Comparison of ENCODE assay signal across 10 cellular contexts in the genomic region with DNA sequence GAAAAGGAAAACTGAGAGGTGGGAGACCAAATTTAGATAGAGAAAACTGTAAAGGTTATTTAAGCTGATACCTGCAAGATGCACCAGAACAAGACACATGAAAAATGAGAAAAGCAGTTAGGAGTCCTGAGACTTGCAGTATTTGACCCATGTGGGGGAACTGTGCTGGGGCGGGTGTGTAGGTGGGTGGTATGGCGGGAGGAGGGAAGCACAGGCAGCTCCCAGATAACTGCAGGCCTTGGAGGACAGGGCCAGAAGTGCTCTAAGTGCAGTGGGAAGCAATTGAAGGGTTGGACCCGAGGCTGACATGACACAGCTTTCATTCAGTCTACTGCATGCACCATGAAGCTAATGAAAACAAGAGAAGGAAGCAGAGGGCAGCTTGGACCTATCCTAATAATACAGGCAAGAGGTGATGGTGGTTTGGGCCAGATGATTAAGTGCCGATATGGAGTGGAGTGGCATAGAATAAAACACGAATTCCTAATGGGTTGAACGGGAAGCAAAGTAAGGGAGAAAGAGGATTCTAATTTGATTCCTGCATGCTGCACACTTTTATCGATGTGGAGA. TPM values are rescaled to one million over a fixed set of nuclear protein-coding genes. Genes with fewer than 3 reads are reported as not detected.
A peak's percentile ranks its signal among the peaks of the same experiment; 100 is the strongest.
DNase-seq lines count a peak whose midpoint lies in the region; ATAC-seq and TF ChIP-seq lines count a peak whose summit lies in the region.
"Had no signal": no experiment of that assay in that cellular context is flagged by ENCODE, and none has a peak within 500 bp of the region (broad histone marks: within the 10 kb centered on the region; RNA-seq: fewer than 3 reads in every experiment).

No MANE protein-coding gene starts in this region.

- no peak overlapping the region for H3K27ac Mint-ChIP-seq in activated CD8-positive, alpha-beta T cell treated with anti-CD3 and anti-CD28 coated beads for 36 hours
- no peak overlapping the region for H3K27ac Mint-ChIP-seq in activated CD8-positive, alpha-beta T cell treated with anti-CD3 and anti-CD28 coated beads, Interleukin-2, amount 10 ng/mL, durations not matched to agents 7 days and 5 days
- H3K27ac Mint-ChIP-seq in stimulated activated effector memory CD8-positive, alpha-beta T cell treated with anti-CD3 and anti-CD28 coated beads, Interleukin-12 subunit alpha, Interleukin-12 subunit beta, amount 100 ng/mL, for 72 hours = no peak overlapping the region

- H3K4me3 ChIP-seq in SK-N-MC (peak overlapping the region; percentile 84), iPS-18a (ENCODE audit: low read length) (peak overlapping the region; percentile 83)

- H3K36me3 ChIP-seq in SK-N-MC (ENCODE audit: insufficient read depth, low read length) (no peaks in the 10 kb centered on the region), iPS-18a (ENCODE audit: control insufficient read depth, low read depth, low read length) (no peaks in the 10 kb centered on the region)
- H3K36me3 ChIP-seq: tibial nerve had no signal

- peak overlapping the region; percentile 54 for H3K4me3 Mint-ChIP-seq in activated CD8-positive, alpha-beta T cell treated with anti-CD3 and anti-CD28 coated beads for 36 hours
- no peak overlapping the region for H3K4me3 Mint-ChIP-seq in activated CD8-positive, alpha-beta T cell treated with anti-CD3 and anti-CD28 coated beads, Interleukin-2, amount 10 ng/mL, durations not matched to agents 7 days and 5 days
- H3K4me3 Mint-ChIP-seq in stimulated activated effector memory CD8-positive, alpha-beta T cell treated with anti-CD3 and anti-CD28 coated beads, Interleukin-12 subunit alpha, Interleukin-12 subunit beta, amount 100 ng/mL, for 72 hours = peak overlapping the region; percentile 51

- CTCF ChIA-PET in activated CD8-positive, alpha-beta T cell treated with anti-CD3 and anti-CD28 coated beads for 36 hours (lab: Charles Lee) = interaction anchor here (1.5 kb wide), 3 partner anchors 9 to 266 kb away, joined by 4 to 7 read pairs (median 4); no protein-coding TSS in a partner anchor
- CTCF ChIA-PET in activated CD8-positive, alpha-beta T cell treated with anti-CD3 and anti-CD28 coated beads, Interleukin-2, amount 10 ng/mL, durations not matched to agents 7 days and 5 days (lab: Charles Lee) = interaction anchor here (0.8 to 2.4 kb wide), 7 partner anchors 10 to 48 kb away, joined by 3 to 7 read pairs (median 4); a partner anchor contains a TSS

- no peak for TF ChIP-seq CTCF in activated CD8-positive, alpha-beta T cell treated with anti-CD3 and anti-CD28 coated beads for 36 hours (IDR thresholded peaks at IDR 0.05)

- DNase-seq in activated CD8-positive, alpha-beta T cell treated with anti-CD3 and anti-CD28 coated beads for 36 hours = no peak
- no peak for DNase-seq in activated CD8-positive, alpha-beta T cell treated with anti-CD3 and anti-CD28 coated beads, Interleukin-2, amount 10 ng/mL, durations not matched to agents 7 days and 5 days
- DNase-seq in SK-N-MC (ENCODE audit: low read depth, low spot score) = no peak
- DNase-seq in stimulated activated effector memory CD8-positive, alpha-beta T cell treated with anti-CD3 and anti-CD28 coated beads, Interleukin-12 subunit alpha, Interleukin-12 subunit beta, amount 100 ng/mL, for 72 hours (ENCODE audit: low spot score in 2 of 2) = no peak
- no peak for DNase-seq in NK-92 (lab: John Stamatoyannopoulos, UW; ENCODE audit: unreplicated experiment)
- no peak for DNase-seq in midbrain (lab: John Stamatoyannopoulos, UW)
- DNase-seq in AML-193 (lab: John Stamatoyannopoulos, UW) = no peak

- H3K27me3 Mint-ChIP-seq in activated CD8-positive, alpha-beta T cell treated with anti-CD3 and anti-CD28 coated beads for 36 hours = peaks cover 13% of the 10 kb centered on the region
- H3K27me3 Mint-ChIP-seq in activated CD8-positive, alpha-beta T cell treated with anti-CD3 and anti-CD28 coated beads, Interleukin-2, amount 10 ng/mL, durations not matched to agents 7 days and 5 days (ENCODE audit: low read depth) = peaks cover 2% of the 10 kb centered on the region

- POLR2A ChIA-PET in activated CD8-positive, alpha-beta T cell treated with anti-CD3 and anti-CD28 coated beads for 36 hours (lab: Charles Lee) = no interaction called here
- POLR2A ChIA-PET in activated CD8-positive, alpha-beta T cell treated with anti-CD3 and anti-CD28 coated beads, Interleukin-2, amount 10 ng/mL, durations not matched to agents 7 days and 5 days (lab: Charles Lee) = no interaction called here

- no peak for ATAC-seq in activated CD8-positive, alpha-beta T cell treated with anti-CD3 and anti-CD28 coated beads for 36 hours
- ATAC-seq in activated CD8-positive, alpha-beta T cell treated with anti-CD3 and anti-CD28 coated beads, Interleukin-2, amount 10 ng/mL, durations not matched to agents 7 days and 5 days = no peak
- ATAC-seq in stimulated activated effector memory CD8-positive, alpha-beta T cell treated with anti-CD3 and anti-CD28 coated beads, Interleukin-12 subunit alpha, Interleukin-12 subunit beta, amount 100 ng/mL, for 72 hours = no peak

- peaks cover 3% of the 10 kb centered on the region for H3K4me1 ChIP-seq in iPS-18a (ENCODE audit: control insufficient read depth, low read depth, low read length)
- H3K4me1 ChIP-seq: tibial nerve had no signal

- H3K9me3 Mint-ChIP-seq in activated CD8-positive, alpha-beta T cell treated with anti-CD3 and anti-CD28 coated beads for 36 hours = no peaks in the 10 kb centered on the region
- H3K9me3 Mint-ChIP-seq in activated CD8-positive, alpha-beta T cell treated with anti-CD3 and anti-CD28 coated beads, Interleukin-2, amount 10 ng/mL, durations not matched to agents 7 days and 5 days (ENCODE audit: insufficient read depth) = no peaks in the 10 kb centered on the region
- H3K9me3 Mint-ChIP-seq in stimulated activated effector memory CD8-positive, alpha-beta T cell treated with anti-CD3 and anti-CD28 coated beads, Interleukin-12 subunit alpha, Interleukin-12 subunit beta, amount 100 ng/mL, for 72 hours = no peaks in the 10 kb centered on the region

- H3K4me1 Mint-ChIP-seq in activated CD8-positive, alpha-beta T cell treated with anti-CD3 and anti-CD28 coated beads for 36 hours (ENCODE audit: low read depth) = peaks cover 7% of the 10 kb centered on the region
- H3K4me1 Mint-ChIP-seq in activated CD8-positive, alpha-beta T cell treated with anti-CD3 and anti-CD28 coated beads, Interleukin-2, amount 10 ng/mL, durations not matched to agents 7 days and 5 days (ENCODE audit: low read depth) = peaks cover 5% of the 10 kb centered on the region
- H3K4me1 Mint-ChIP-seq in stimulated activated effector memory CD8-positive, alpha-beta T cell treated with anti-CD3 and anti-CD28 coated beads, Interleukin-12 subunit alpha, Interleukin-12 subunit beta, amount 100 ng/mL, for 72 hours = no peaks in the 10 kb centered on the region

- H3K36me3 Mint-ChIP-seq in activated CD8-positive, alpha-beta T cell treated with anti-CD3 and anti-CD28 coated beads for 36 hours (ENCODE audit: low read depth) = no peaks in the 10 kb centered on the region
- H3K36me3 Mint-ChIP-seq in activated CD8-positive, alpha-beta T cell treated with anti-CD3 and anti-CD28 coated beads, Interleukin-2, amount 10 ng/mL, durations not matched to agents 7 days and 5 days (ENCODE audit: low read depth) = no peaks in the 10 kb centered on the region
- no peaks in the 10 kb centered on the region for H3K36me3 Mint-ChIP-seq in stimulated activated effector memory CD8-positive, alpha-beta T cell treated with anti-CD3 and anti-CD28 coated beads, Interleukin-12 subunit alpha, Interleukin-12 subunit beta, amount 100 ng/mL, for 72 hours

- H3K9me3 ChIP-seq in SK-N-MC (ENCODE audit: low read depth, low read length) (no peaks in the 10 kb centered on the region), iPS-18a (ENCODE audit: control insufficient read depth, low read depth, low read length) (no peaks in the 10 kb centered on the region)
- H3K9me3 ChIP-seq: tibial nerve had no signal

- intact Hi-C loops in activated CD8-positive, alpha-beta T cell treated with anti-CD3 and anti-CD28 coated beads for 36 hours (cut with micrococcal nuclease) = no loop called here

- H3K9ac ChIP-seq in SK-N-MC (ENCODE audit: insufficient read length) (no peak overlapping the region), iPS-18a (ENCODE audit: low read length) (peak overlapping the region; percentile 3)

- no peaks in the 10 kb centered on the region for H3K27me3 ChIP-seq in iPS-18a (ENCODE audit: control insufficient read depth, insufficient read depth, low read length)
- H3K27me3 ChIP-seq: tibial nerve had no signal

- H3K27ac ChIP-seq in SK-N-MC (no peak overlapping the region), iPS-18a (ENCODE audit: low read length) (no peak overlapping the region)

RNA-seq across cellular contexts. Expression of a gene that starts 48.0 kb away (rescaled TPM):
- total RNA-seq in activated CD8-positive, alpha-beta T cell treated with anti-CD3 and anti-CD28 coated beads for 36 hours = not detected
- total RNA-seq in activated CD8-positive, alpha-beta T cell treated with anti-CD3 and anti-CD28 coated beads, Interleukin-2, amount 10 ng/mL, durations not matched to agents 7 days and 5 days = not detected
- total RNA-seq: dermis microvascular lymphatic vessel endothelial cell had no signal
